ENCODE assay signal across 9 cellular contexts in the genomic region with DNA sequence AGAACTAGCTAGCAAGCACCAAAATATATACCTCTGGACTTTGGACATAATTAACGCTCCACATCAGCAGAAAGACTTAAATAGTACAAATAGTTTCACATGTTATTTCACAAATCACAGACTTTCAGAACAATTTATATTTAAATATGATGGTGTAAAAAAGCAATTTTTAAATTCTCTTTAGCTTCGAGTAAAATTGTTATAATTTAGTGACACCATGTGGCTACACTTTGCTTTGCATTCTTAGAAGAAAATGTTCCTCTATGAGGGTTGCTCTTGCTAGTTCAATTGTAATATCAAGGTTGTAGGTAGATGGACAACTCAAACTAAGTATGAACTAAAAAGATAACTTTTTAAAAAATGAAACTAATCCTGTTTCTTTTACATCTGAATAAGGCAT.
A peak's percentile ranks its signal among the peaks of the same experiment; 100 is the strongest.
DNase-seq lines count a peak whose midpoint lies in the region; ATAC-seq and TF ChIP-seq lines count a peak whose summit lies in the region.
"Had no signal": no experiment of that assay in that cellular context is flagged by ENCODE, and none has a peak within 500 bp of the region (broad histone marks: within the 10 kb centered on the region; RNA-seq: fewer than 3 reads in every experiment).

No MANE protein-coding gene starts in this region.

- peak overlapping the region in 3 of 10 donors; percentile 9 to 77 (median 26) for H3K4me3 Mint-ChIP-seq in naive thymus-derived CD4-positive, alpha-beta T cell

- H3K36me3 Mint-ChIP-seq in naive thymus-derived CD4-positive, alpha-beta T cell = peaks cover 8 to 34% (median 26%) of the 10 kb centered on the region in 5 donors

- DNase-seq in EL (peak; percentile 18), LHCN-M2 (ENCODE audit: low read depth) (peak; percentile 11), brain microvascular endothelial cell (no peak), HUDEP-2 (lab: John Stamatoyannopoulos, UW; ENCODE audit: unreplicated experiment in 76 of 76) (no peak), HPDE6-E6E7 (ENCODE audit: extremely low spot score) (no peak)
- DNase-seq in naive thymus-derived CD4-positive, alpha-beta T cell = peak in 4 of 9 donors; percentile 7 to 20 (median 10)
- no peak for DNase-seq in activated CD4-positive, alpha-beta T cell treated with anti-CD3 and anti-CD28 coated beads for 1 hour
- DNase-seq: NCI-H2029 had no signal

- intact Hi-C loops in naive thymus-derived CD4-positive, alpha-beta T cell (cut with micrococcal nuclease) = loop anchor here (1.0 to 5.0 kb wide), 3 partner anchors 76 to 547 kb away; partner anchors contain the start of gene SAYSD1 (in 1 of the 2)

- H3K27me3 Mint-ChIP-seq in naive thymus-derived CD4-positive, alpha-beta T cell = peaks cover 0 to 2% (median 0%) of the 10 kb centered on the region in 5 donors

- H3K27ac ChIP-seq in brain microvascular endothelial cell = no peak overlapping the region
- no peak overlapping the region for H3K27ac ChIP-seq in naive thymus-derived CD4-positive, alpha-beta T cell (ENCODE audit: low read depth, low read length)

- H3K9me3 ChIP-seq in naive thymus-derived CD4-positive, alpha-beta T cell (ENCODE audit: control insufficient read depth in 2 of 3, low read length in 3 of 3) = no peaks in the 10 kb centered on the region

- CTCF ChIA-PET in naive thymus-derived CD4-positive, alpha-beta T cell (lab: Charles Lee) = interaction anchor here (1.3 kb wide), 1 partner anchor 14 kb away, joined by 4 read pairs; no protein-coding TSS in a partner anchor

- peak; percentile 28 for TF ChIP-seq CTCF in brain microvascular endothelial cell (IDR thresholded peaks at IDR 0.05; ENCODE audit: low read depth, low read length, missing control alignments)

- no peaks in the 10 kb centered on the region for H3K27me3 ChIP-seq in brain microvascular endothelial cell (replicated peaks)
- no peaks in the 10 kb centered on the region for H3K27me3 ChIP-seq in naive thymus-derived CD4-positive, alpha-beta T cell (ENCODE audit: control insufficient read depth in 2 of 2, insufficient read depth in 2 of 2, low read length in 2 of 2)

- no peak for ATAC-seq in naive thymus-derived CD4-positive, alpha-beta T cell
- ATAC-seq in HG02973 (IDR thresholded peaks at IDR 0.05; ENCODE audit: unreplicated experiment) = no peak

- peak overlapping the region in 6 of 9 donors; percentile 68 to 95 (median 89) for H3K27ac Mint-ChIP-seq in naive thymus-derived CD4-positive, alpha-beta T cell

- peaks cover 7 to 8% of the 10 kb centered on the region in 2 donors for H3K4me1 ChIP-seq in naive thymus-derived CD4-positive, alpha-beta T cell (ENCODE audit: control insufficient read depth in 2 of 2, insufficient read depth in 2 of 2, low read length in 2 of 2)

- POLR2A ChIA-PET in naive thymus-derived CD4-positive, alpha-beta T cell (lab: Charles Lee) = interaction anchor here (0.6 to 1.7 kb wide), 3 partner anchors 69 to 788 kb away, joined by 3 to 10 read pairs (median 3); partner anchors contain the start of gene BTBD9

- no peaks in the 10 kb centered on the region for H3K36me3 ChIP-seq in brain microvascular endothelial cell (replicated peaks)
- no peaks in the 10 kb centered on the region for H3K36me3 ChIP-seq in naive thymus-derived CD4-positive, alpha-beta T cell (ENCODE audit: control insufficient read depth in 2 of 3, insufficient read depth in 3 of 3, low read length in 3 of 3)

- in situ Hi-C loops in brain microvascular endothelial cell (cut with HindIII; ENCODE audit: low pct_ligation_motif_present, low sequenced_read_pairs) = no loop called here

- H3K9me3 Mint-ChIP-seq in naive thymus-derived CD4-positive, alpha-beta T cell = no peaks in the 10 kb centered on the region

- peaks cover 19 to 32% (median 24%) of the 10 kb centered on the region in 7 donors for H3K4me1 Mint-ChIP-seq in naive thymus-derived CD4-positive, alpha-beta T cell

- H3K4me3 ChIP-seq in brain microvascular endothelial cell (ENCODE audit: low read depth, low read length) = no peak overlapping the region
- no peak overlapping the region for H3K4me3 ChIP-seq in naive thymus-derived CD4-positive, alpha-beta T cell (ENCODE audit: low read length)

Comparison
In these comparisons a context has a peak if more than half of its experiments do, and no peak if none do; other contexts are left out.
1. DNase-seq: peak in EL (single experiment) and LHCN-M2 (single experiment); none in brain microvascular endothelial cell (single experiment), activated CD4-positive, alpha-beta T cell treated with anti-CD3 and anti-CD28 coated beads for 1 hour (single experiment), HUDEP-2 (0 of 76) and HPDE6-E6E7 (single experiment).